In genomic region chr15:92942706-92943105, GRCh38 we compare ENCODE assay signal across 1 cellular context.
TF ChIP-seq lines count a peak whose summit lies in the region.

No MANE protein-coding gene starts in this region.

TF ChIP-seq in HCT116, 20 proteins besides CTCF, POLR2A, EP300 and RAD21:
- TF ChIP-seq EGR1 (IDR thresholded peaks at IDR 0.05; ENCODE audit: low read depth) (no peak), ZBTB33 (IDR thresholded peaks at IDR 0.05; ENCODE audit: extremely low read depth, insufficient replicate concordance, low read length) (no peak), SP1 (IDR thresholded peaks at IDR 0.05; ENCODE audit: low read depth) (no peak), TCF7L2 (IDR thresholded peaks at IDR 0.05; ENCODE audit: borderline replicate concordance, extremely low read depth, insufficient read depth, insufficient read length) (no peak), SIN3A (IDR thresholded peaks at IDR 0.05; ENCODE audit: low read depth) (no peak), YY1 (IDR thresholded peaks at IDR 0.05; ENCODE audit: extremely low read depth, insufficient replicate concordance, low read depth, low read length) (no peak), SRF (IDR thresholded peaks at IDR 0.05; ENCODE audit: low read depth) (no peak), JUND (IDR thresholded peaks at IDR 0.05) (no peak), ATF3 (IDR thresholded peaks at IDR 0.05) (no peak), ZNF274 (IDR thresholded peaks at IDR 0.05; ENCODE audit: low read depth, low read length) (no peak), ZFX (IDR thresholded peaks at IDR 0.05) (no peak), POLR2AphosphoS5 (IDR thresholded peaks at IDR 0.05; ENCODE audit: low read depth, low read length) (no peak), EZH2 (IDR thresholded peaks at IDR 0.05) (no peak)
